In the genomic region with DNA sequence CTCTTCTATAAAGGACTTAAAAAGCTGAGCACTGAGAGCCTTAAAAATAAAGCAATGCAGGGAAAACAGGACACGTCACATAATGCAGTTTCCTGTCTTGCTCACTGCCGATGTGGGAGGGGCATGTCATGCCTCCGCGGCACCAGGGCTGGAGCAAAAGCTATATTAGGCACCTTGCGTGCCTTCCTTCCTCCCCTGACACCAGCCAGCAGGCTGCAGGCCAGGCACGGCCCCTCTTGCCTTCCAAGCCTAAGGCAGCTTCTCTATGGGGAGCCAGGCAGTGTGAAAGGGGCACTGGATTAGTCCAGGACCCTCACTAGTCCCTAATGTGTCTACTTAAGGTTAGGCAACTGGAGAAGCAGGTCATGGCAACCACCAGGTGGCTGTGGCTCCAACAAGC, we compare ENCODE assay signal across 8 cellular contexts. TPM values are rescaled to one million over a fixed set of nuclear protein-coding genes. Genes with fewer than 3 reads are reported as not detected.
A peak's percentile ranks its signal among the peaks of the same experiment; 100 is the strongest.
DNase-seq lines count a peak whose midpoint lies in the region; ATAC-seq and TF ChIP-seq lines count a peak whose summit lies in the region.

No MANE protein-coding gene starts in this region.

- CTCF ChIA-PET in activated B cell treated with CpG ODN at 0.5 μM for 24 hours (lab: Charles Lee) (interaction anchor here (0.9 to 1.2 kb wide), 3 partner anchors 12 to 109 kb away, joined by 3 to 6 read pairs (median 4); no protein-coding TSS in a partner anchor), MCF 10A (lab: Yijun Ruan, JAX) (interaction anchor here (1.3 kb wide), 1 partner anchor 16 kb away, joined by 3 read pairs; no protein-coding TSS in a partner anchor)

- H3K27me3 Mint-ChIP-seq in activated B cell treated with CpG ODN at 0.5 μM for 24 hours (no peaks in the 10 kb centered on the region), MCF 10A (ENCODE audit: insufficient read depth, unreplicated experiment) (no peaks in the 10 kb centered on the region)
- H3K27me3 Mint-ChIP-seq in effector memory CD8-positive, alpha-beta T cell = peaks cover 0 to 7% of the 10 kb centered on the region in 2 donors

- no peaks in the 10 kb centered on the region for H3K27me3 ChIP-seq in rectal smooth muscle tissue (ENCODE audit: control insufficient read depth, insufficient read depth, low read length)

- BruUV-seq in MCF 10A (replicated peaks; lab: Mats Ljungman, UMichigan) = no TSS peak

- H3K36me3 Mint-ChIP-seq in activated B cell treated with CpG ODN at 0.5 μM for 24 hours (ENCODE audit: low read depth) = no peaks in the 10 kb centered on the region
- no peaks in the 10 kb centered on the region for H3K36me3 Mint-ChIP-seq in effector memory CD8-positive, alpha-beta T cell (ENCODE audit: insufficient read depth)
- H3K36me3 Mint-ChIP-seq in MCF 10A (ENCODE audit: insufficient read depth, unreplicated experiment) = no peaks in the 10 kb centered on the region

- H3K4me1 Mint-ChIP-seq in activated B cell treated with CpG ODN at 0.5 μM for 24 hours = peaks cover 47% of the 10 kb centered on the region
- peaks cover 2 to 4% of the 10 kb centered on the region in 2 donors for H3K4me1 Mint-ChIP-seq in effector memory CD8-positive, alpha-beta T cell (ENCODE audit: low read depth in 2 of 2)
- peaks cover 9% of the 10 kb centered on the region for H3K4me1 Mint-ChIP-seq in MCF 10A (ENCODE audit: insufficient read depth, unreplicated experiment)

- H3K4me1 ChIP-seq in rectal smooth muscle tissue (ENCODE audit: control insufficient read depth, insufficient read depth, low read length) = peaks cover 41% of the 10 kb centered on the region

- peak overlapping the region; percentile 89 for H3K27ac ChIP-seq in rectal smooth muscle tissue (ENCODE audit: low read depth, low read length)

- intact Hi-C loops in activated B cell treated with CpG ODN at 0.5 μM for 24 hours (cut with micrococcal nuclease) (loop anchor here (1.0 to 5.0 kb wide), 5 partner anchors 13 to 397 kb away; a partner anchor contains a TSS), MCF 10A (cut with micrococcal nuclease) (loop anchor here (10.0 kb wide), 2 partner anchors 69 to 399 kb away; a partner anchor contains a TSS)

- POLR2A ChIA-PET in activated B cell treated with CpG ODN at 0.5 μM for 24 hours (lab: Charles Lee) = interaction anchor here (0.7 to 2.6 kb wide), 6 partner anchors 12 to 216 kb away, joined by 3 to 20 read pairs (median 9); a partner anchor contains a TSS
- POLR2A ChIA-PET in MCF 10A (lab: Yijun Ruan, JAX) = no interaction called here

- TF ChIP-seq CTCF in GM12875 (IDR thresholded peaks at IDR 0.05; ENCODE audit: borderline replicate concordance, insufficient read depth, low read depth, low read length) = peak; percentile 26; the same call in 1 of the 2 replicates
- no peak for TF ChIP-seq CTCF in activated B cell treated with CpG ODN at 0.5 μM for 24 hours (IDR thresholded peaks at IDR 0.05)
- TF ChIP-seq CTCF in MCF 10A (IDR thresholded peaks at IDR 0.05; ENCODE audit: unreplicated experiment) = no peak

- H3K9me3 Mint-ChIP-seq in activated B cell treated with CpG ODN at 0.5 μM for 24 hours = no peaks in the 10 kb centered on the region
- no peaks in the 10 kb centered on the region for H3K9me3 Mint-ChIP-seq in effector memory CD8-positive, alpha-beta T cell
- H3K9me3 Mint-ChIP-seq in MCF 10A (ENCODE audit: unreplicated experiment) = no peaks in the 10 kb centered on the region

- H3K27ac Mint-ChIP-seq in activated B cell treated with CpG ODN at 0.5 μM for 24 hours (peak overlapping the region; percentile 83), MCF 10A (ENCODE audit: low read depth, unreplicated experiment) (no peak overlapping the region)
- H3K27ac Mint-ChIP-seq in effector memory CD8-positive, alpha-beta T cell = no peak overlapping the region

- H3K9ac ChIP-seq in rectal smooth muscle tissue (ENCODE audit: low read length) = no peak overlapping the region

- H3K4me3 Mint-ChIP-seq in activated B cell treated with CpG ODN at 0.5 μM for 24 hours (peak overlapping the region; percentile 41), MCF 10A (ENCODE audit: unreplicated experiment) (no peak overlapping the region)
- H3K4me3 Mint-ChIP-seq in effector memory CD8-positive, alpha-beta T cell = no peak overlapping the region

- DNase-seq in activated B cell treated with CpG ODN at 0.5 μM for 24 hours (peak; percentile 37), MCF 10A (ENCODE audit: unreplicated experiment) (no peak), NCI-H1092 treated with DMSO at 0.1 percent for 48 hours (lab: John Stamatoyannopoulos, UW) (no peak)
- DNase-seq in effector memory CD8-positive, alpha-beta T cell = peak in 1 of 3 experiments; percentile 3

- peak; percentile 77 for ATAC-seq in HG02885 (IDR thresholded peaks at IDR 0.05; ENCODE audit: poor library complexity, unreplicated experiment)
- peak; percentile 81 for ATAC-seq in activated B cell treated with CpG ODN at 0.5 μM for 24 hours (ENCODE audit: low read depth)
- ATAC-seq in effector memory CD8-positive, alpha-beta T cell (replicated peaks) = peak; percentile 36
- ATAC-seq in HG03135 (IDR thresholded peaks at IDR 0.05; ENCODE audit: unreplicated experiment) = no peak

- no peaks in the 10 kb centered on the region for H3K36me3 ChIP-seq in rectal smooth muscle tissue (ENCODE audit: control insufficient read depth, insufficient read depth, low read length)

- H3K4me3 ChIP-seq in GM12875 (ENCODE audit: low read depth, low read length) = no peak overlapping the region
- H3K4me3 ChIP-seq in rectal smooth muscle tissue (ENCODE audit: low read length) = no peak overlapping the region

RNA-seq across cellular contexts. Expression of a gene that starts 26.3 kb away (rescaled TPM):
- total RNA-seq in activated B cell treated with CpG ODN at 0.5 μM for 24 hours (35.1 and 37.4 TPM in 2 replicates), MCF 10A (2022) (36.4 and 44.8 TPM in 2 replicates)

RNA-seq across cellular contexts. Expression of a gene that starts 30.3 kb away (rescaled TPM):
- 90.3 and 93.0 TPM in 2 replicates for total RNA-seq in activated B cell treated with CpG ODN at 0.5 μM for 24 hours
- total RNA-seq in MCF 10A (2022) = 84.6 and 114 TPM in 2 replicates
